1 cellular context compared by ENCODE assay signal in genomic region chr7:155610633-155611193, GRCh38.
TF ChIP-seq lines count a peak whose summit lies in the region.

No MANE protein-coding gene starts in this region.

TF ChIP-seq in WTC11, 78 proteins besides CTCF, POLR2A, EP300 and RAD21 (continued from another document):
- no peak for TF ChIP-seq AR (CRISPR knock-in tag; IDR thresholded peaks at IDR 0.05)
- TF ChIP-seq ZBTB21 (CRISPR knock-in tag; IDR thresholded peaks at IDR 0.05; ENCODE audit: borderline replicate concordance), result no peak
- TF ChIP-seq CBFB (CRISPR knock-in tag; IDR thresholded peaks at IDR 0.05; ENCODE audit: low read depth), result no peak
